18 cellular contexts compared by ENCODE assay signal in the genomic region with DNA sequence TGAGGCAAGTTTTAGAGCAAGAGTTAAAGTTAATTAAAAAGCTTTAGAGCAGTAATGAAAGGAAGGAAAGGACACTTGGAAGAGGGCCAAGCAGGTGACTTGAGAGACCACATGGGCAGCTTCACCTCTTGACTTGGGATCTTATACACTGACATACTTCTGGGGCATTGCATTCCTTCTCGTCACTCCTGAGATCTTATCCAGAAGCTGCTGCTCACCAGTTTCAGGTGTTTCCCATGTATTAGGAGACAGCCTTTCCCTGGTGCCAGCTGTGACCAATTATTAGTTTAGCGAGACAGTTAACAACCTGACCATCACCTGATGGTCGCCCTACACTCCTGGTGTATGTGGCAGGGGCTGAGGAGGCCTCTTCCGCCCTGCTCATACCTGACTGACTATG.
DNase-seq lines count a peak whose midpoint lies in the region; ATAC-seq lines count a peak whose summit lies in the region.
"Had no signal": no experiment of that assay in that cellular context is flagged by ENCODE, and none has a peak within 500 bp of the region (broad histone marks: within the 10 kb centered on the region; RNA-seq: fewer than 3 reads in every experiment).

No MANE protein-coding gene starts in this region.

- no peak overlapping the region for H3K4me3 Mint-ChIP-seq in activated CD4-positive, alpha-beta memory T cell treated with anti-CD3 and anti-CD28 coated beads, Interleukin-2, amount 10 ng/mL, durations not matched to agents 7 days and 5 days
- no peak overlapping the region for H3K4me3 Mint-ChIP-seq in activated CD4-positive, alpha-beta memory T cell treated with anti-CD3 and anti-CD28 coated beads for 36 hours
- no peak overlapping the region for H3K4me3 Mint-ChIP-seq in memory B cell
- H3K4me3 Mint-ChIP-seq: CD4-positive, alpha-beta memory T cell had no signal

- peaks cover 30% of the 10 kb centered on the region for H3K36me3 Mint-ChIP-seq in activated CD4-positive, alpha-beta memory T cell treated with anti-CD3 and anti-CD28 coated beads, Interleukin-2, amount 10 ng/mL, durations not matched to agents 7 days and 5 days (ENCODE audit: low read depth)
- peaks cover 35% of the 10 kb centered on the region for H3K36me3 Mint-ChIP-seq in activated CD4-positive, alpha-beta memory T cell treated with anti-CD3 and anti-CD28 coated beads for 36 hours
- peaks cover 42% of the 10 kb centered on the region for H3K36me3 Mint-ChIP-seq in memory B cell

- intact Hi-C loops in activated CD4-positive, alpha-beta memory T cell treated with anti-CD3 and anti-CD28 coated beads for 36 hours (cut with micrococcal nuclease), result no loop called here

- H3K9me3 Mint-ChIP-seq in activated CD4-positive, alpha-beta memory T cell treated with anti-CD3 and anti-CD28 coated beads, Interleukin-2, amount 10 ng/mL, durations not matched to agents 7 days and 5 days, result no peaks in the 10 kb centered on the region
- H3K9me3 Mint-ChIP-seq in activated CD4-positive, alpha-beta memory T cell treated with anti-CD3 and anti-CD28 coated beads for 36 hours, result no peaks in the 10 kb centered on the region
- no peaks in the 10 kb centered on the region for H3K9me3 Mint-ChIP-seq in memory B cell
- H3K9me3 Mint-ChIP-seq: CD4-positive, alpha-beta memory T cell had no signal

- POLR2A ChIA-PET in activated CD4-positive, alpha-beta memory T cell treated with anti-CD3 and anti-CD28 coated beads, Interleukin-2, amount 10 ng/mL, durations not matched to agents 7 days and 5 days (lab: Charles Lee), result no interaction called here
- POLR2A ChIA-PET in activated CD4-positive, alpha-beta memory T cell treated with anti-CD3 and anti-CD28 coated beads for 36 hours (lab: Charles Lee), result no interaction called here

- no peak for DNase-seq in activated CD4-positive, alpha-beta memory T cell treated with anti-CD3 and anti-CD28 coated beads, Interleukin-2, amount 10 ng/mL, durations not matched to agents 7 days and 5 days
- DNase-seq in activated CD4-positive, alpha-beta memory T cell treated with anti-CD3 and anti-CD28 coated beads for 36 hours, result no peak
- DNase-seq in NCI-H69 (lab: John Stamatoyannopoulos, UW), result peak; percentile 23
- no peak for DNase-seq in memory B cell (ENCODE audit: low spot score in 2 of 2)
- DNase-seq in renal cortical epithelial cell (ENCODE audit: low read depth), result peak; percentile 9
- DNase-seq in activated CD4-positive, CD25-positive, alpha-beta regulatory T cell (lab: John Stamatoyannopoulos, UW), result no peak
- DNase-seq: C1 segment of cervical spinal cord; Calu3; CD4-positive, alpha-beta memory T cell; COR-L47; DMS53; EL; GDM1; GM23248; H7; HCEC 1CT had no signal

- CTCF ChIA-PET in activated CD4-positive, alpha-beta memory T cell treated with anti-CD3 and anti-CD28 coated beads, Interleukin-2, amount 10 ng/mL, durations not matched to agents 7 days and 5 days (lab: Charles Lee), result no interaction called here
- CTCF ChIA-PET in activated CD4-positive, alpha-beta memory T cell treated with anti-CD3 and anti-CD28 coated beads for 36 hours (lab: Charles Lee), result no interaction called here

- peak overlapping the region; percentile 19 for H3K27ac Mint-ChIP-seq in activated CD4-positive, alpha-beta memory T cell treated with anti-CD3 and anti-CD28 coated beads, Interleukin-2, amount 10 ng/mL, durations not matched to agents 7 days and 5 days
- H3K27ac Mint-ChIP-seq in activated CD4-positive, alpha-beta memory T cell treated with anti-CD3 and anti-CD28 coated beads for 36 hours, result no peak overlapping the region
- peak overlapping the region; percentile 50 for H3K27ac Mint-ChIP-seq in memory B cell

- ATAC-seq in memory B cell (ENCODE audit: low read depth) (no peak), HG02642 (IDR thresholded peaks at IDR 0.05; ENCODE audit: poor library complexity, unreplicated experiment) (no peak)
- ATAC-seq: GM12878 had no signal

- H3K4me1 Mint-ChIP-seq in activated CD4-positive, alpha-beta memory T cell treated with anti-CD3 and anti-CD28 coated beads, Interleukin-2, amount 10 ng/mL, durations not matched to agents 7 days and 5 days, result no peaks in the 10 kb centered on the region
- no peaks in the 10 kb centered on the region for H3K4me1 Mint-ChIP-seq in activated CD4-positive, alpha-beta memory T cell treated with anti-CD3 and anti-CD28 coated beads for 36 hours (ENCODE audit: low read depth)
- H3K4me1 Mint-ChIP-seq in memory B cell, result no peaks in the 10 kb centered on the region

- H3K27me3 Mint-ChIP-seq in activated CD4-positive, alpha-beta memory T cell treated with anti-CD3 and anti-CD28 coated beads, Interleukin-2, amount 10 ng/mL, durations not matched to agents 7 days and 5 days, result no peaks in the 10 kb centered on the region
- H3K27me3 Mint-ChIP-seq in activated CD4-positive, alpha-beta memory T cell treated with anti-CD3 and anti-CD28 coated beads for 36 hours, result no peaks in the 10 kb centered on the region
- H3K27me3 Mint-ChIP-seq in memory B cell, result no peaks in the 10 kb centered on the region
- H3K27me3 Mint-ChIP-seq: CD4-positive, alpha-beta memory T cell had no signal

Comparison
In these comparisons a context has a peak if more than half of its experiments do, and no peak if none do; other contexts are left out.
1. DNase-seq: peak in NCI-H69 (single experiment) and renal cortical epithelial cell (single experiment); none in activated CD4-positive, alpha-beta memory T cell treated with anti-CD3 and anti-CD28 coated beads, Interleukin-2, amount 10 ng/mL, durations not matched to agents 7 days and 5 days (single experiment), activated CD4-positive, alpha-beta memory T cell treated with anti-CD3 and anti-CD28 coated beads for 36 hours (single experiment), memory B cell (0 of 2) and activated CD4-positive, CD25-positive, alpha-beta regulatory T cell (0 of 4).